ENCODE assay signal across 13 cellular contexts in the genomic region with DNA sequence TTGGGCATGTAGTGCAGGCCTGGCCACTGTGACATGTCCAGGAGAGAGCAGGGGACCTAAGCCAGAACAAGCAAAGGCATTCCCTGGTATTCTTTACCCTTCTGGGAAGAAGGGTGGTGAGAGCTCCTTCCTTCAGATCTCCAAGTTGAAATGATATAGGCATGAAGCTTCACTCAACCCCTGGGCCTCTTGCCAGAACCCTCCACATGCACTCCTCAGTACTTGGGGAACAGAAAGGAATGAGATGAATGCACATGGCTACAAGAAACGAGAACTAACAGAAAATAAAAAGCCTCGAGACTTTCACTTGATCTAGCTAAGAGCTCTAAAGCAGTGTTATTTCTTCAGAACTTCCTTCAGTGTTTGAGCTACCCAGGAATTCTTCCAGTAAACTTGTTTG.
"Had no signal": no experiment of that assay in that cellular context is flagged by ENCODE, and none has a peak within 500 bp of the region (broad histone marks: within the 10 kb centered on the region; RNA-seq: fewer than 3 reads in every experiment).

No MANE protein-coding gene starts in this region.

- H3K4me3 ChIP-seq: cardiac muscle cell, ovary, spleen, suprapubic skin had no signal

- H3K9me3 ChIP-seq: ovary, suprapubic skin had no signal

- H3K4me1 ChIP-seq: spleen, suprapubic skin had no signal

- H3K27me3 ChIP-seq: cardiac muscle cell, ovary, spleen, suprapubic skin had no signal

- ATAC-seq: sciatic nerve had no signal

- H3K27ac ChIP-seq: cardiac muscle cell, ovary, spleen, suprapubic skin had no signal

- H3K36me3 ChIP-seq: cardiac muscle cell, ovary, spleen, suprapubic skin had no signal

- DNase-seq: activated CD4-positive, alpha-beta T cell treated with anti-CD3 and anti-CD28 coated beads for 1 hour; activated CD4-positive, alpha-beta T cell treated with anti-CD3 and anti-CD28 coated beads, Interleukin-2, amount 50 U/mL, for 4 hours; activated naive CD4-positive, alpha-beta T cell; activated T-cell treated with anti-CD3 and anti-CD28 coated beads for 4 hours; hypothalamus; kidney glomerular epithelial cell; ovary; spleen; T-helper 1 cell; T1000 had no signal
